ENCODE assay signal across 8 cellular contexts in the genomic region with DNA sequence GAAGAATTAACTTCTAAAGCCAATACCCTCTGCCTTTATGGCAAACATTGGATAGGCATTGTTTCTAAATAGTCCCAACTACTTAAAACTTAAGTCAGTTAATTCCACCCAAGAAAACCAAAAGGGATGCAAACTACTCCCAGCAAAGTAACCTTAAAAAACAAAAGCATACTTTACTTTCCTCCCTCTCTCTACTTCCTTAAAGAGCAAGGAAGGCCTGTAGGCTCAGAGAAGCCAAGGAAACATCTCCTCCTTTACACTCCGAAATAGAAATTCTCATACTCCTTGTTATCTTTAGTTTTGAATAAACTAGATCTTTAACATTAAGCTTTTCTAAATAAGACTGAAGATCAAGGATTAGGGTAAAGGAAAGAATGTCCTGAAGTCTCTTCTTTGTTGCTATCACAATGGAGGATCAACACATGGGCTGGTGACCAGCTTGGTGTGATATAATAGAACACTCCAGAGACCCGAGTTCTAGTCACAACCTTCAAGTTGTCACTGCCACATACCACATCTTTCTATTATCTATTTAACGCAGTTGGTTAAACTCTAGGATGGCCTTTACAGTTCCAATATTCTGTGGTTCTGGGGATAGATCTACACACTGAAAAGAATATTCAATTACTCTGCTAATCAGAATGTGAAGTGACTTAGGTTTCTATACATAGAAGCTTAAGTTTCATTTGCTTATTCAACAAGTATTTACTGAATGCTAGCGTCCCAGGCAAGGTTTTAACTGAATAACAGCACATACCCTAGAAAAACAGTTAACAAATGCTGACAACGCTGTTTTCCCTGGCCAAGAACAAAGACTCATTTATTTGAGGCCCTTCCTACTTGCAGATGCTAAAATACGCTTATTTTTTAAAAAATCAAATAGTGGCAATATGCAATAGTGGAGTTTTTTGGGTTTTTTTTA.
DNase-seq lines count a peak whose midpoint lies in the region; ATAC-seq, FAIRE-seq and TF ChIP-seq lines count a peak whose summit lies in the region.
"Not testable (repeated sequence)": the region's sequence is repeated elsewhere in the genome, so short reads cannot be mapped to it uniquely, and the experiment has no call there.

No MANE protein-coding gene starts in this region.

- H4K20me1 ChIP-seq in GM23338 (replicated peaks; ENCODE audit: insufficient read depth): peaks cover 12% of the 10 kb centered on the region
- H4K20me1 ChIP-seq in MM.1S (ENCODE audit: insufficient read depth, low read length): not testable (repeated sequence)

- H3K79me2 ChIP-seq in GM23338 (replicated peaks; ENCODE audit: insufficient read depth): peaks cover 89% of the 10 kb centered on the region
- H3K79me2 ChIP-seq in MM.1S (ENCODE audit: low read length): peaks cover 69% of the 10 kb centered on the region

- not testable (repeated sequence) for H3K4me2 ChIP-seq in A549
- H3K4me2 ChIP-seq in GM23338 (peak overlapping the region; percentile 64), MM.1S (ENCODE audit: low read depth, low read length) (peak overlapping the region; percentile 71; the same call in 1 of the 2 replicates)

- peak overlapping the region; percentile 84 for H3K27ac Mint-ChIP-seq in GM23338
- peak overlapping the region; percentile 86 for H3K27ac Mint-ChIP-seq in activated B cell treated with CpG ODN at 0.5 μM for 24 hours
- H3K27ac Mint-ChIP-seq in stimulated activated memory B cell treated with anti-CD40 and anti-IgM and Interleukin-4, amounts not matched to agents 10 μg/mL and 1 μg/mL and 100 μg/mL, for 72 hours: peak overlapping the region; percentile 56

- not testable (repeated sequence) for TF ChIP-seq CTCF in A549 (IDR thresholded peaks at IDR 0.05); GM23338 (conservative IDR thresholded peaks at IDR 0.05; ENCODE audit: low read depth in 2 of 2); MM.1S (IDR thresholded peaks at IDR 0.05; ENCODE audit: low read length); activated B cell treated with CpG ODN at 0.5 μM for 24 hours (IDR thresholded peaks at IDR 0.05); heart right ventricle (IDR thresholded peaks at IDR 0.05)

- not testable (repeated sequence) for H3K27ac ChIP-seq in A549
- H3K27ac ChIP-seq in GM23338 (ENCODE audit: low read depth) (peak overlapping the region; percentile 91), MM.1S (ENCODE audit: low read length) (peak overlapping the region; percentile 99), ectodermal cell (ENCODE audit: insufficient read depth, low read depth, low read length, poor library complexity, severe bottlenecking) (peak overlapping the region; percentile 8), heart right ventricle (peak overlapping the region in 6 of 10 donors; percentile 29 to 79 (median 65))

- POLR2A ChIA-PET in A549 (lab: Yijun Ruan, JAX): not testable (repeated sequence)
- POLR2A ChIA-PET in activated B cell treated with CpG ODN at 0.5 μM for 24 hours (lab: Charles Lee): interaction anchor here (0.6 to 1.0 kb wide), 2 partner anchors 8 to 10 kb away, joined by 3 to 10 read pairs; no protein-coding TSS in a partner anchor

- not testable (repeated sequence) for H3K27me3 ChIP-seq in GM23338 (ENCODE audit: insufficient read depth); MM.1S (replicated peaks; ENCODE audit: insufficient read depth, low read length); ectodermal cell (ENCODE audit: control insufficient read depth, insufficient read depth, low read length, poor library complexity, severe bottlenecking); heart right ventricle

- FAIRE-seq in A549 (lab: Jason Lieb, UNC): not testable (repeated sequence)

- not testable (repeated sequence) for TF ChIP-seq EP300 in A549 (IDR thresholded peaks at IDR 0.05)

- peak overlapping the region; percentile 87; the same call in 1 of the 2 replicates for H3K9ac ChIP-seq in MM.1S (ENCODE audit: low read length)

- H3K4me1 Mint-ChIP-seq in GM23338 (peaks cover 55% of the 10 kb centered on the region), activated B cell treated with CpG ODN at 0.5 μM for 24 hours (peaks cover 71% of the 10 kb centered on the region)
- peaks cover 47% of the 10 kb centered on the region for H3K4me1 Mint-ChIP-seq in stimulated activated memory B cell treated with anti-CD40 and anti-IgM and Interleukin-4, amounts not matched to agents 10 μg/mL and 1 μg/mL and 100 μg/mL, for 72 hours

- H3K27me3 Mint-ChIP-seq in GM23338 (ENCODE audit: insufficient read depth, low read depth, poor library complexity); activated B cell treated with CpG ODN at 0.5 μM for 24 hours; stimulated activated memory B cell treated with anti-CD40 and anti-IgM and Interleukin-4, amounts not matched to agents 10 μg/mL and 1 μg/mL and 100 μg/mL, for 72 hours: not testable (repeated sequence)

- H3K9me2 ChIP-seq in GM23338 (ENCODE audit: insufficient read depth); MM.1S (replicated peaks; ENCODE audit: insufficient read depth, low read length): not testable (repeated sequence)

- intact Hi-C loops in activated B cell treated with CpG ODN at 0.5 μM for 24 hours (cut with micrococcal nuclease): loop anchor here (2.0 kb wide), 1 partner anchor 14 kb away; no protein-coding TSS in a partner anchor
- intact Hi-C loops in heart right ventricle (cut with DNase I): not testable (repeated sequence)

- H3K4me3 Mint-ChIP-seq in GM23338: not testable (repeated sequence)
- H3K4me3 Mint-ChIP-seq in activated B cell treated with CpG ODN at 0.5 μM for 24 hours: peak overlapping the region; percentile 65
- H3K4me3 Mint-ChIP-seq in stimulated activated memory B cell treated with anti-CD40 and anti-IgM and Interleukin-4, amounts not matched to agents 10 μg/mL and 1 μg/mL and 100 μg/mL, for 72 hours: peak overlapping the region; percentile 44

- not testable (repeated sequence) for TF ChIP-seq RAD21 in A549 (conservative IDR thresholded peaks at IDR 0.05 in 1 of 2, IDR thresholded peaks at IDR 0.05 in 1 of 2)

- not testable (repeated sequence) for H3K4me3 ChIP-seq in A549; MM.1S (ENCODE audit: low read length); ectodermal cell (ENCODE audit: insufficient read depth, low read depth, low read length); heart right ventricle
- peak overlapping the region; percentile 13; the same call in 1 of the 2 replicates for H3K4me3 ChIP-seq in GM23338

- H3K36me3 ChIP-seq in GM23338 (ENCODE audit: insufficient read depth); MM.1S (replicated peaks; ENCODE audit: insufficient read depth, low read length); ectodermal cell (ENCODE audit: control insufficient read depth, insufficient read depth, low read length); heart right ventricle: not testable (repeated sequence)

- not testable (repeated sequence) for H2AFZ ChIP-seq in GM23338; MM.1S (ENCODE audit: low read length)

- not testable (repeated sequence) for H3K4me1 ChIP-seq in A549; ectodermal cell (ENCODE audit: control insufficient read depth, insufficient read depth, low read length)
- H3K4me1 ChIP-seq in GM23338 (ENCODE audit: insufficient read depth) (peaks cover 69% of the 10 kb centered on the region), MM.1S (ENCODE audit: low read length) (peaks cover 28% of the 10 kb centered on the region), heart right ventricle (peaks cover 3 to 75% (median 48%) of the 10 kb centered on the region in 9 donors)

- not testable (repeated sequence) for DNase-seq in A549 (ENCODE audit: low read depth in 1 of 2, low spot score in 1 of 2); GM23338 (ENCODE audit: low spot score); activated B cell treated with CpG ODN at 0.5 μM for 24 hours; heart right ventricle
- DNase-seq in MM.1S: peak; percentile 82
- DNase-seq in midbrain (lab: John Stamatoyannopoulos, UW): peak; percentile 15

- H3F3A ChIP-seq in GM23338 (replicated peaks; ENCODE audit: low read depth): not testable (repeated sequence)
- peaks cover 44% of the 10 kb centered on the region for H3F3A ChIP-seq in MM.1S (ENCODE audit: insufficient read depth, low read length)

- not testable (repeated sequence) for ATAC-seq in A549; stimulated activated memory B cell treated with anti-CD40 and anti-IgM and Interleukin-4, amounts not matched to agents 10 μg/mL and 1 μg/mL and 100 μg/mL, for 72 hours
- ATAC-seq in GM23338 (peak; percentile 67), activated B cell treated with CpG ODN at 0.5 μM for 24 hours (ENCODE audit: low read depth) (peak; percentile 25), heart right ventricle (peak in 4 of 8 donors; percentile 18 to 40 (median 29))

- not testable (repeated sequence) for H3K9me3 Mint-ChIP-seq in GM23338; activated B cell treated with CpG ODN at 0.5 μM for 24 hours; stimulated activated memory B cell treated with anti-CD40 and anti-IgM and Interleukin-4, amounts not matched to agents 10 μg/mL and 1 μg/mL and 100 μg/mL, for 72 hours

- 95% methylated on average over 6 of the region's 6 CpGs for WGBS in A549 (ENCODE audit: missing lambda C conversion rate)
- 54 to 79% methylated on average over 3 to 4 of the region's 6 CpGs for WGBS in ectodermal cell, 2 experiments
- WGBS in heart right ventricle, 2 donors: 53 to 58% methylated on average over 6 of the region's 6 CpGs

- H3K9me3 ChIP-seq in A549; MM.1S (replicated peaks; ENCODE audit: insufficient read depth, low read length); ectodermal cell (ENCODE audit: control insufficient read depth, low read length); heart right ventricle: not testable (repeated sequence)

- TF ChIP-seq POLR2A in A549 (IDR thresholded peaks at IDR 0.05; ENCODE audit: low read length): not testable (repeated sequence)

- H3K36me3 Mint-ChIP-seq in GM23338 (ENCODE audit: low read depth); activated B cell treated with CpG ODN at 0.5 μM for 24 hours (ENCODE audit: low read depth); stimulated activated memory B cell treated with anti-CD40 and anti-IgM and Interleukin-4, amounts not matched to agents 10 μg/mL and 1 μg/mL and 100 μg/mL, for 72 hours: not testable (repeated sequence)

- CTCF ChIA-PET in A549 (lab: Yijun Ruan, JAX); activated B cell treated with CpG ODN at 0.5 μM for 24 hours (lab: Charles Lee): not testable (repeated sequence)
